In the genomic region with DNA sequence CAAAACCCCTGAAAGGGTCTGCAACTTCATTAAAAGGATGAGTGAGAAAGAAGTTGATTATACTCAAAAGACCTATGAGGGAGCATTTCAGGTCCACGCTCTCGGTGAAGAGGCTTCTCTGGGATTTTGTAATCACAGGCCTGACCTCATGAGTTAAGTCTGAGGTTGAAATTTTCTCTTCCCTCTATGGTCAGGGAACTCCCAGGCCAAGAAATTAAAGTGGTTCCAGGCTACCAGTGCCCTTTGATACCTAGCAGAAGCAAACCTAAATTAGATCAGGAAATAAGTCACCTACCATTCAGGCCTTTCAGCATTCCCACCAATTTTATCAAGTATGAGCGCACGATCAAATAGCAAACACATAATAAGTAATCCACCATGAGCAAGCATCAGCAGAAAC, we compare ENCODE assay signal across 17 cellular contexts. TPM values are rescaled to one million over a fixed set of nuclear protein-coding genes. Genes with fewer than 3 reads are reported as not detected.
A peak's percentile ranks its signal among the peaks of the same experiment; 100 is the strongest.
DNase-seq lines count a peak whose midpoint lies in the region; ATAC-seq, FAIRE-seq and TF ChIP-seq lines count a peak whose summit lies in the region.
"Had no signal": no experiment of that assay in that cellular context is flagged by ENCODE, and none has a peak within 500 bp of the region (broad histone marks: within the 10 kb centered on the region; RNA-seq: fewer than 3 reads in every experiment).

No MANE protein-coding gene starts in this region.

- H4K20me1 ChIP-seq in HepG2 (ENCODE audit: insufficient read depth, low read length) = peaks cover 30% of the 10 kb centered on the region

- POLR2A ChIA-PET in HepG2 (lab: Yijun Ruan, JAX) = no interaction called here

- H3K9ac ChIP-seq in liver (ENCODE audit: low read depth in 1 of 2, low read length in 2 of 2) (no peak overlapping the region), HepG2 (ENCODE audit: insufficient read depth, low read depth, low read length) (no peak overlapping the region)

- TF ChIP-seq EP300 in HepG2 (IDR thresholded peaks at IDR 0.05; ENCODE audit: low read depth in 2 of 2, low read length in 2 of 2) (no peak), HepG2 (CRISPR knock-in tag; IDR thresholded peaks at IDR 0.05; ENCODE audit: borderline replicate concordance) (no peak)

- TF ChIP-seq POLR2A in HepG2 (IDR thresholded peaks at IDR 0.05; ENCODE audit: insufficient read depth in 1 of 2, low read depth in 2 of 2, low read length in 2 of 2) = no peak

- WGBS in liver = 55% methylated on average over 4 of the region's 4 CpGs
- 98% methylated on average over 4 of the region's 4 CpGs for WGBS in HepG2 (ENCODE audit: low lambda C conversion rate)

- H3K36me3 ChIP-seq in liver (ENCODE audit: control insufficient read depth in 4 of 4, insufficient read depth in 3 of 4, low read depth in 1 of 4, low read length in 3 of 4) (no peaks in the 10 kb centered on the region), HepG2 (replicated peaks in 1 of 2; ENCODE audit: control insufficient read depth in 1 of 2, insufficient read depth in 2 of 2, low read length in 2 of 2) (peaks cover 5 to 10% of the 10 kb centered on the region in 2 experiments; a peak in 2 of 5 replicates), upper lobe of right lung (no peaks in the 10 kb centered on the region)
- H3K36me3 ChIP-seq: SJCRH30 had no signal

- H3K27me3 ChIP-seq in liver (ENCODE audit: control insufficient read depth in 4 of 4, insufficient read depth in 4 of 4, low read length in 3 of 4) (no peaks in the 10 kb centered on the region), HepG2 (ENCODE audit: control insufficient read depth in 1 of 2, insufficient read depth in 2 of 2, low read length in 2 of 2) (no peaks in the 10 kb centered on the region), upper lobe of right lung (no peaks in the 10 kb centered on the region)
- H3K27me3 ChIP-seq: SJCRH30 had no signal

- ATAC-seq in HepG2 (no peak), left lobe of liver (peak; percentile 77), upper lobe of right lung (peak; percentile 54), HG03025 (IDR thresholded peaks at IDR 0.05; ENCODE audit: low FRiP score, unreplicated experiment) (no peak)
- ATAC-seq: A549 had no signal

- FAIRE-seq in HepG2 (lab: Jason Lieb, UNC) = no peak
- FAIRE-seq: A549 had no signal

- H3K4me3 ChIP-seq in liver (ENCODE audit: low read depth in 1 of 3, low read length in 3 of 3) (no peak overlapping the region), HepG2 (replicated peaks in 1 of 3; ENCODE audit: insufficient read depth in 1 of 3, low read depth in 2 of 3, low read length in 3 of 3) (no peak overlapping the region), upper lobe of right lung (no peak overlapping the region)
- H3K4me3 ChIP-seq: A549, SJCRH30 had no signal

- H3K27ac ChIP-seq in liver (ENCODE audit: low read depth in 1 of 2, low read length in 2 of 2) (no peak overlapping the region), HepG2 (ENCODE audit: extremely low read length, insufficient read depth, low read length) (no peak overlapping the region), upper lobe of right lung (no peak overlapping the region), substantia nigra (ENCODE audit: low read depth, low read length, poor library complexity, severe bottlenecking) (no peak overlapping the region)
- H3K27ac ChIP-seq: A549, SJCRH30 had no signal

- TF ChIP-seq CTCF in liver (IDR thresholded peaks at IDR 0.05; ENCODE audit: low read depth, low read length, missing input control) (no peak), HepG2 (CRISPR knock-in tag; IDR thresholded peaks at IDR 0.05) (no peak), upper lobe of right lung (IDR thresholded peaks at IDR 0.05) (no peak)

- CTCF ChIA-PET in HepG2 (lab: Yijun Ruan, JAX; ENCODE audit: low intra/inter-chr PET ratio, low total read pairs) = no interaction called here

- H3K9me3 ChIP-seq in liver (ENCODE audit: control insufficient read depth in 4 of 4, low read length in 3 of 4) (no peaks in the 10 kb centered on the region), HepG2 (ENCODE audit: low read length) (no peaks in the 10 kb centered on the region), upper lobe of right lung (no peaks in the 10 kb centered on the region)
- H3K9me3 ChIP-seq: A549, SJCRH30 had no signal

- no peak overlapping the region for H2AFZ ChIP-seq in HepG2 (ENCODE audit: low read length)

- in situ Hi-C loops in HepG2 (cut with HindIII; ENCODE audit: extremely low pct_ligation_motif_present, low pct_unique_long_range_greater_than_20kb) = no loop called here

- intact Hi-C loops in HepG2 (cut with micrococcal nuclease; ENCODE audit: unreplicated experiment) = no loop called here
- intact Hi-C loops in upper lobe of right lung (cut with DNase I) = no loop called here

- DNase-seq in HepG2 (ENCODE audit: low spot score) = no peak
- DNase-seq in amniotic epithelial cell (ENCODE audit: low read depth) = peak; percentile 24
- DNase-seq in left lobe of liver (ENCODE audit: low spot score) = no peak
- no peak for DNase-seq in upper lobe of right lung
- DNase-seq in GF-D8 (lab: John Stamatoyannopoulos, UW) = no peak
- DNase-seq in substantia nigra (lab: John Stamatoyannopoulos, UW) = no peak
- DNase-seq: C1 segment of cervical spinal cord, GOT3, NCI-H1105 treated with DMSO at 0.1 percent for 48 hours, NCI-H187 treated with DMSO at 0.1 percent for 48 hours, NCI-H446 treated with DMSO at 0.1 percent for 48 hours, NCI-H748 treated with DMSO at 0.1 percent for 48 hours, RPMI8226, SJCRH30 had no signal

- H3K4me2 ChIP-seq in HepG2 (ENCODE audit: low read depth, low read length) = no peak overlapping the region
- H3K4me2 ChIP-seq: A549 had no signal

- peaks cover 80% of the 10 kb centered on the region for H3K79me2 ChIP-seq in HepG2 (ENCODE audit: insufficient read depth, low read length)

- no peak for TF ChIP-seq RAD21 in liver (IDR thresholded peaks at IDR 0.05)
- TF ChIP-seq RAD21 in HepG2 (CRISPR knock-in tag; IDR thresholded peaks at IDR 0.05) = no peak

- peaks cover 5 to 14% (median 9%) of the 10 kb centered on the region in 4 donors for H3K4me1 ChIP-seq in liver (ENCODE audit: control insufficient read depth in 4 of 4, insufficient read depth in 4 of 4, low read length in 3 of 4)
- H3K4me1 ChIP-seq in HepG2 (ENCODE audit: insufficient read depth, low read length) = no peaks in the 10 kb centered on the region
- no peaks in the 10 kb centered on the region for H3K4me1 ChIP-seq in upper lobe of right lung
- H3K4me1 ChIP-seq: SJCRH30 had no signal

- BruUV-seq in HepG2 (replicated peaks; lab: Mats Ljungman, UMichigan) = no TSS peak

RNA-seq across cellular contexts. Expression of gene MBTD1, which starts 27.9 kb away (rescaled TPM):
- total RNA-seq in liver (10 to 100 TPM; 12.8 to 14.2 TPM), HepG2 (2016; rRNA removed; fragmentation: Illumina TruSeq; extraction: Trizol) (20.9 and 21.7 TPM in 2 replicates), left lobe of liver (9.5 TPM), upper lobe of right lung (14.2 TPM)
- polyA plus RNA-seq in liver (1 to 10 TPM; 2.4 to 2.9 TPM), HepG2 (2011; rRNA removed) (17.4 and 20.9 TPM in 2 replicates)
- total RNA-seq in HepG2 (2016; cell fraction: cytosol; rRNA removed; fragmentation: Illumina TruSeq; extraction: Trizol; ENCODE audit: low read depth) = 12.7 and 15.2 TPM in 2 replicates
- 20.5 and 21.6 TPM in 2 replicates for total RNA-seq in HepG2 (2016; cell fraction: insoluble cytoplasmic fraction; rRNA removed; fragmentation: Illumina TruSeq; extraction: Trizol)
- 11.8 and 12.7 TPM in 2 replicates for total RNA-seq in HepG2 (2016; cell fraction: membrane; rRNA removed; fragmentation: Illumina TruSeq; extraction: Trizol)
- 39.9 and 43.9 TPM in 2 replicates for total RNA-seq in HepG2 (2016; cell fraction: nucleus; rRNA removed; fragmentation: Illumina TruSeq; extraction: Trizol)
- polyA plus RNA-seq in HepG2 (2011; cell fraction: cytosol; rRNA removed) = 6.1 and 11.1 TPM in 2 replicates
- 15.4 and 20.9 TPM in 2 replicates for polyA plus RNA-seq in HepG2 (2011; cell fraction: nucleus; rRNA removed)
- polyA plus RNA-seq in HepG2 (2012) = 19.7 and 28.2 TPM in 2 replicates
- 0.93 TPM in 2 replicates for polyA plus RNA-seq in HepG2 (2016; cell fraction: cytosol; fragmentation: Illumina TruSeq; extraction: Trizol; ENCODE audit: low read depth)
- polyA plus RNA-seq in HepG2 (2016; cell fraction: insoluble cytoplasmic fraction; fragmentation: Illumina TruSeq; extraction: Trizol; ENCODE audit: low read depth) = 19.2 and 20.3 TPM in 2 replicates
- 4.2 and 4.3 TPM in 2 replicates for polyA plus RNA-seq in HepG2 (2016; cell fraction: membrane; fragmentation: Illumina TruSeq; extraction: Trizol; ENCODE audit: low read depth)
- polyA plus RNA-seq in HepG2 (2016; cell fraction: nucleus; fragmentation: Illumina TruSeq; extraction: Trizol; ENCODE audit: insufficient read depth, low read depth) = 33.0 and 35.5 TPM in 2 replicates
- polyA minus RNA-seq in HepG2 (2011; rRNA and poly(A)+ RNA removed; ENCODE audit: low replicate concordance) = 6.1 and 11.3 TPM in 2 replicates
- polyA minus RNA-seq in HepG2 (2011; cell fraction: cytosol; rRNA and poly(A)+ RNA removed) = 16.7 and 17.5 TPM in 2 replicates
- 106 and 110 TPM in 2 replicates for polyA minus RNA-seq in HepG2 (2011; cell fraction: nucleus; rRNA and poly(A)+ RNA removed)

RNA-seq across cellular contexts. Expression of gene UTP18, which starts 28.3 kb away (rescaled TPM):
- total RNA-seq in liver = 10 to 100 TPM; 15.7 to 17.4 TPM
- 10 to 100 TPM; 12.4 to 12.6 TPM for polyA plus RNA-seq in liver
- 104 and 151 TPM in 2 replicates for total RNA-seq in HepG2 (2016; rRNA removed; fragmentation: Illumina TruSeq; extraction: Trizol)
- total RNA-seq in HepG2 (2016; cell fraction: cytosol; rRNA removed; fragmentation: Illumina TruSeq; extraction: Trizol; ENCODE audit: low read depth) = 24.5 and 30.0 TPM in 2 replicates
- total RNA-seq in HepG2 (2016; cell fraction: insoluble cytoplasmic fraction; rRNA removed; fragmentation: Illumina TruSeq; extraction: Trizol) = 112 and 154 TPM in 2 replicates
- 40.8 and 48.5 TPM in 2 replicates for total RNA-seq in HepG2 (2016; cell fraction: membrane; rRNA removed; fragmentation: Illumina TruSeq; extraction: Trizol)
- 64.6 and 66.3 TPM in 2 replicates for total RNA-seq in HepG2 (2016; cell fraction: nucleus; rRNA removed; fragmentation: Illumina TruSeq; extraction: Trizol)
- 23.8 and 35.2 TPM in 2 replicates for polyA plus RNA-seq in HepG2 (2011; rRNA removed)
- polyA plus RNA-seq in HepG2 (2011; cell fraction: cytosol; rRNA removed) = 14.8 and 20.4 TPM in 2 replicates
- polyA plus RNA-seq in HepG2 (2011; cell fraction: nucleus; rRNA removed) = 11.4 and 15.8 TPM in 2 replicates
- 48.6 and 55.3 TPM in 2 replicates for polyA plus RNA-seq in HepG2 (2012)
- polyA plus RNA-seq in HepG2 (2016; cell fraction: cytosol; fragmentation: Illumina TruSeq; extraction: Trizol; ENCODE audit: low read depth) = 18.3 and 21.3 TPM in 2 replicates
- 117 and 122 TPM in 2 replicates for polyA plus RNA-seq in HepG2 (2016; cell fraction: insoluble cytoplasmic fraction; fragmentation: Illumina TruSeq; extraction: Trizol; ENCODE audit: low read depth)
- 29.2 and 34.9 TPM in 2 replicates for polyA plus RNA-seq in HepG2 (2016; cell fraction: membrane; fragmentation: Illumina TruSeq; extraction: Trizol; ENCODE audit: low read depth)
- polyA plus RNA-seq in HepG2 (2016; cell fraction: nucleus; fragmentation: Illumina TruSeq; extraction: Trizol; ENCODE audit: insufficient read depth, low read depth) = 63.7 and 65.9 TPM in 2 replicates
- polyA minus RNA-seq in HepG2 (2011; rRNA and poly(A)+ RNA removed; ENCODE audit: low replicate concordance) = 3.9 and 7.1 TPM in 2 replicates
- polyA minus RNA-seq in HepG2 (2011; cell fraction: cytosol; rRNA and poly(A)+ RNA removed) = 13.8 and 14.9 TPM in 2 replicates
- 33.5 and 38.0 TPM in 2 replicates for polyA minus RNA-seq in HepG2 (2011; cell fraction: nucleus; rRNA and poly(A)+ RNA removed)
- 10.0 TPM for total RNA-seq in left lobe of liver
- 30.0 TPM for total RNA-seq in upper lobe of right lung

Comparison
In these comparisons a context has a peak if more than half of its experiments do, and no peak if none do; other contexts are left out.
1. ATAC-seq: peak in left lobe of liver (single experiment) and upper lobe of right lung (single experiment); none in HepG2 (single experiment) and HG03025 (single experiment).